16 cellular contexts compared by ENCODE assay signal in the genomic region with DNA sequence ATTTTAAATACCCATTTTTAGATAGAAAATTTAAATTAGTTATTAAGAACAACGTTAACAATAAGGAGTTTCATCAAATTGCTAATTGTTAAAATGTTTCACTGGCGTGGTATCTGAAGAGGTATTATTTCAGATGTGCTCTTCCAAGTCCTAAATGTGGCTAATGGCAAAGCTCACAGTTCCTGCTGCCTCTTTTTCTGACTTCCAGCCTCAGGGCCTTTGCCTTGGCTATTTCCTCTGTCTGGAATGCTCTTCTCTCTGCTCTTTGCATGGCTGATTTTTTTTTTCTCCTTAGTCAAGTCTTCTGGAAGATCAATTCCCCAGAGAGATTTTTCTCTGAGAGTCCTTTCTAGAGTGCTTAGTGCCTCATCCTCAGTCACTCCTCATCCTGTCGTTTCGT. TPM values are rescaled to one million over a fixed set of nuclear protein-coding genes. Genes with fewer than 3 reads are reported as not detected.
DNase-seq lines count a peak whose midpoint lies in the region; ATAC-seq and TF ChIP-seq lines count a peak whose summit lies in the region.
"Had no signal": no experiment of that assay in that cellular context is flagged by ENCODE, and none has a peak within 500 bp of the region (broad histone marks: within the 10 kb centered on the region; RNA-seq: fewer than 3 reads in every experiment).

No MANE protein-coding gene starts in this region.

- peak overlapping the region; percentile 38 for H3K27ac Mint-ChIP-seq in stimulated activated naive CD8-positive, alpha-beta T cell treated with anti-CD3 and anti-CD28 coated beads, Interleukin-15, Interleukin-2, amounts not matched to agents 100 ng/mL and 50 ng/mL, for 24 hours
- no peak overlapping the region for H3K27ac Mint-ChIP-seq in stimulated activated naive CD8-positive, alpha-beta T cell treated with anti-CD3 and anti-CD28 coated beads, Interleukin-15, amount 100 ng/mL, for 72 hours
- H3K27ac Mint-ChIP-seq: GM23338 had no signal

- DNase-seq in stimulated activated naive CD8-positive, alpha-beta T cell treated with anti-CD3 and anti-CD28 coated beads, Interleukin-15, amount 100 ng/mL, for 72 hours, result no peak
- DNase-seq in SK-MEL-5 (ENCODE audit: low read depth, low spot score) (peak; percentile 34), fibroblast of mammary gland (ENCODE audit: low read depth) (peak; percentile 28)
- DNase-seq in NK-92 treated with Interleukin-12 subunit alpha and Interleukin-12 subunit beta, amount 100 ng/mL, for 24 hours (lab: John Stamatoyannopoulos, UW), result no peak
- DNase-seq: ACHN, DMS79, NCI-H1105, NCI-H2081, NCI-H510A treated with DMSO at 0.1 percent for 48 hours, SHP77 treated with DMSO at 0.1 percent for 48 hours had no signal

- no peaks in the 10 kb centered on the region for H3K36me3 Mint-ChIP-seq in stimulated activated naive CD8-positive, alpha-beta T cell treated with anti-CD3 and anti-CD28 coated beads, Interleukin-15, Interleukin-2, amounts not matched to agents 100 ng/mL and 50 ng/mL, for 24 hours (ENCODE audit: low read depth)
- H3K36me3 Mint-ChIP-seq: CD14-positive monocyte had no signal

- no peak overlapping the region for H3K4me3 ChIP-seq in fibroblast of mammary gland (ENCODE audit: control insufficient read depth, low read depth, low read length)
- H3K4me3 ChIP-seq: GM23338 had no signal

- ATAC-seq in stimulated activated naive CD8-positive, alpha-beta T cell treated with anti-CD3 and anti-CD28 coated beads, Interleukin-15, amount 100 ng/mL, for 72 hours, result no peak
- ATAC-seq in GM18517 (IDR thresholded peaks at IDR 0.05; ENCODE audit: unreplicated experiment), result no peak
- no peak for ATAC-seq in GM18868 (IDR thresholded peaks at IDR 0.05; ENCODE audit: unreplicated experiment)
- ATAC-seq: GM23338, HCT116 had no signal

- in situ Hi-C loops in SK-MEL-5 (cut with HindIII; ENCODE audit: low pct_unique_long_range_greater_than_20kb, low sequenced_read_pairs), result no loop called here

- H3K4me3 Mint-ChIP-seq in stimulated activated naive CD8-positive, alpha-beta T cell treated with anti-CD3 and anti-CD28 coated beads, Interleukin-15, Interleukin-2, amounts not matched to agents 100 ng/mL and 50 ng/mL, for 24 hours, result no peak overlapping the region
- H3K4me3 Mint-ChIP-seq in stimulated activated naive CD8-positive, alpha-beta T cell treated with anti-CD3 and anti-CD28 coated beads, Interleukin-15, amount 100 ng/mL, for 72 hours, result no peak overlapping the region
- H3K4me3 Mint-ChIP-seq: GM23338 had no signal

- H3K4me1 Mint-ChIP-seq in stimulated activated naive CD8-positive, alpha-beta T cell treated with anti-CD3 and anti-CD28 coated beads, Interleukin-15, Interleukin-2, amounts not matched to agents 100 ng/mL and 50 ng/mL, for 24 hours (ENCODE audit: low read depth), result peaks cover 8% of the 10 kb centered on the region
- H3K4me1 Mint-ChIP-seq in stimulated activated naive CD8-positive, alpha-beta T cell treated with anti-CD3 and anti-CD28 coated beads, Interleukin-15, amount 100 ng/mL, for 72 hours, result peaks cover 7% of the 10 kb centered on the region

- H3K9me3 Mint-ChIP-seq in stimulated activated naive CD8-positive, alpha-beta T cell treated with anti-CD3 and anti-CD28 coated beads, Interleukin-15, Interleukin-2, amounts not matched to agents 100 ng/mL and 50 ng/mL, for 24 hours, result no peaks in the 10 kb centered on the region
- H3K9me3 Mint-ChIP-seq in stimulated activated naive CD8-positive, alpha-beta T cell treated with anti-CD3 and anti-CD28 coated beads, Interleukin-15, amount 100 ng/mL, for 72 hours, result no peaks in the 10 kb centered on the region
- H3K9me3 Mint-ChIP-seq: GM23338 had no signal

- H3K27me3 Mint-ChIP-seq in stimulated activated naive CD8-positive, alpha-beta T cell treated with anti-CD3 and anti-CD28 coated beads, Interleukin-15, Interleukin-2, amounts not matched to agents 100 ng/mL and 50 ng/mL, for 24 hours, result no peaks in the 10 kb centered on the region
- no peaks in the 10 kb centered on the region for H3K27me3 Mint-ChIP-seq in stimulated activated naive CD8-positive, alpha-beta T cell treated with anti-CD3 and anti-CD28 coated beads, Interleukin-15, amount 100 ng/mL, for 72 hours

- no peak for TF ChIP-seq CTCF in fibroblast of mammary gland (conservative IDR thresholded peaks at IDR 0.05; ENCODE audit: control insufficient read depth, insufficient read depth, low read depth, low read length)

RNA-seq across cellular contexts. Expression of gene SSBP2, which starts 9.6 kb away (rescaled TPM):
- total RNA-seq in SK-MEL-5 (2014; rRNA removed; shearing (Covaris generic)), result 4.0 and 7.9 TPM in 2 replicates
- 5.9 and 10.5 TPM in 2 replicates for polyA plus RNA-seq in SK-MEL-5 (2015; cell fraction: cytosol; rRNA removed)
- 6.6 and 12.3 TPM in 2 replicates for polyA plus RNA-seq in SK-MEL-5 (2015; cell fraction: nucleus; rRNA removed)

Comparison
In these comparisons a context has a peak if more than half of its experiments do, and no peak if none do; other contexts are left out.
1. DNase-seq: peak in SK-MEL-5 (single experiment) and fibroblast of mammary gland (single experiment); none in stimulated activated naive CD8-positive, alpha-beta T cell treated with anti-CD3 and anti-CD28 coated beads, Interleukin-15, amount 100 ng/mL, for 72 hours (0 of 2) and NK-92 treated with Interleukin-12 subunit alpha and Interleukin-12 subunit beta, amount 100 ng/mL, for 24 hours (single experiment).